Comparison of ENCODE assay signal across 14 cellular contexts in the genomic region with DNA sequence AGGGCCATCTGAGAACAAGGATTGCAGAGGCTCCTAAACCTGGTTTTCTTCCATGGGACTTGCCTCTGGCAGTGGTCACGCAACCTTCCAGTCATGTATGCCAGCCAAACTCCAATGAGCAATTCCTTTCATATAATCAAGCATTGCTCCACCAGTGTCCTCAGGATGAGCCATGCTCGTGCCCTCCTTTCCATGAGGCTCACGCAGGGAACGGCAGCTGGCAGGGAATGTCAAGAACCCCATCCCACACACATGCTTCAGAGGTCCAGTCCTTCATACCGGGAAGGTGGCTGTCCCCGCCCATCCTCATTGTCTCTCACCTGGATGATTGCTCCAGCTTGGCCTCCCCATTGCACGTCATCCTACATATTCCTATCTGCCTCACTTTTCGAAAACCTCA. TPM values are rescaled to one million over a fixed set of nuclear protein-coding genes. Genes with fewer than 3 reads are reported as not detected.
A peak's percentile ranks its signal among the peaks of the same experiment; 100 is the strongest.
DNase-seq lines count a peak whose midpoint lies in the region; ATAC-seq and TF ChIP-seq lines count a peak whose summit lies in the region.
"Had no signal": no experiment of that assay in that cellular context is flagged by ENCODE, and none has a peak within 500 bp of the region (broad histone marks: within the 10 kb centered on the region; RNA-seq: fewer than 3 reads in every experiment).

No MANE protein-coding gene starts in this region.

- no peaks in the 10 kb centered on the region for H3K36me3 Mint-ChIP-seq in activated CD8-positive, alpha-beta memory T cell treated with anti-CD3 and anti-CD28 coated beads, Interleukin-2, amount 10 ng/mL, durations not matched to agents 7 days and 5 days
- H3K36me3 Mint-ChIP-seq in osteocyte (ENCODE audit: unreplicated experiment), result no peaks in the 10 kb centered on the region
- no peaks in the 10 kb centered on the region for H3K36me3 Mint-ChIP-seq in activated naive CD8-positive, alpha-beta T cell treated with anti-CD3 and anti-CD28 coated beads, Interleukin-2, amount 50 U/mL, for 24 hours (ENCODE audit: low read depth)
- H3K36me3 Mint-ChIP-seq: CD8-positive, alpha-beta T cell had no signal

- TF ChIP-seq CTCF in osteocyte (IDR thresholded peaks at IDR 0.05), result no peak

- ATAC-seq in activated CD8-positive, alpha-beta memory T cell treated with anti-CD3 and anti-CD28 coated beads, Interleukin-2, amount 10 ng/mL, durations not matched to agents 7 days and 5 days, result no peak
- no peak for ATAC-seq in activated naive CD8-positive, alpha-beta T cell treated with anti-CD3 and anti-CD28 coated beads, Interleukin-2, amount 50 U/mL, for 24 hours
- ATAC-seq: A549; CD8-positive, alpha-beta T cell had no signal

- CTCF ChIA-PET in activated CD8-positive, alpha-beta memory T cell treated with anti-CD3 and anti-CD28 coated beads, Interleukin-2, amount 10 ng/mL, durations not matched to agents 7 days and 5 days (lab: Charles Lee), result no interaction called here

- H3K27ac Mint-ChIP-seq in activated CD8-positive, alpha-beta memory T cell treated with anti-CD3 and anti-CD28 coated beads, Interleukin-2, amount 10 ng/mL, durations not matched to agents 7 days and 5 days, result no peak overlapping the region
- H3K27ac Mint-ChIP-seq in osteocyte (ENCODE audit: unreplicated experiment), result no peak overlapping the region
- no peak overlapping the region for H3K27ac Mint-ChIP-seq in activated naive CD8-positive, alpha-beta T cell treated with anti-CD3 and anti-CD28 coated beads, Interleukin-2, amount 50 U/mL, for 24 hours
- H3K27ac Mint-ChIP-seq: B cell; CD4-positive, alpha-beta T cell; CD8-positive, alpha-beta T cell had no signal

- H3K27me3 Mint-ChIP-seq in activated CD8-positive, alpha-beta memory T cell treated with anti-CD3 and anti-CD28 coated beads, Interleukin-2, amount 10 ng/mL, durations not matched to agents 7 days and 5 days, result peaks cover 20% of the 10 kb centered on the region
- peaks cover 15% of the 10 kb centered on the region for H3K27me3 Mint-ChIP-seq in osteocyte (ENCODE audit: unreplicated experiment)
- peaks cover 15% of the 10 kb centered on the region for H3K27me3 Mint-ChIP-seq in activated naive CD8-positive, alpha-beta T cell treated with anti-CD3 and anti-CD28 coated beads, Interleukin-2, amount 50 U/mL, for 24 hours

- no peak overlapping the region for H3K4me3 Mint-ChIP-seq in activated CD8-positive, alpha-beta memory T cell treated with anti-CD3 and anti-CD28 coated beads, Interleukin-2, amount 10 ng/mL, durations not matched to agents 7 days and 5 days
- H3K4me3 Mint-ChIP-seq in osteocyte (ENCODE audit: unreplicated experiment), result no peak overlapping the region
- H3K4me3 Mint-ChIP-seq in activated naive CD8-positive, alpha-beta T cell treated with anti-CD3 and anti-CD28 coated beads, Interleukin-2, amount 50 U/mL, for 24 hours, result no peak overlapping the region
- H3K4me3 Mint-ChIP-seq: B cell; CD4-positive, alpha-beta T cell; CD8-positive, alpha-beta T cell had no signal

- DNase-seq in activated CD8-positive, alpha-beta memory T cell treated with anti-CD3 and anti-CD28 coated beads, Interleukin-2, amount 10 ng/mL, durations not matched to agents 7 days and 5 days, result peak; percentile 30
- DNase-seq in activated CD8-positive, alpha-beta memory T cell treated with anti-CD3 and anti-CD28 coated beads, Interleukin-2, amount 50 U/mL, for 4 hours, result no peak
- DNase-seq in islet precursor cell (peak; percentile 14), osteocyte (ENCODE audit: extremely low spot score, unreplicated experiment) (peak; percentile 59)
- no peak for DNase-seq in activated naive CD8-positive, alpha-beta T cell treated with anti-CD3 and anti-CD28 coated beads, Interleukin-2, amount 50 U/mL, for 24 hours
- DNase-seq: AML-193; Caco-2; Calu3; CD4-positive, alpha-beta T cell; CD8-positive, alpha-beta T cell; DMS79 treated with DMSO at 0.1 percent for 48 hours; GF-D8 had no signal

- peaks cover 3% of the 10 kb centered on the region for H3K4me1 Mint-ChIP-seq in activated CD8-positive, alpha-beta memory T cell treated with anti-CD3 and anti-CD28 coated beads, Interleukin-2, amount 10 ng/mL, durations not matched to agents 7 days and 5 days
- H3K4me1 Mint-ChIP-seq in osteocyte (ENCODE audit: unreplicated experiment), result peaks cover 12% of the 10 kb centered on the region
- H3K4me1 Mint-ChIP-seq in activated naive CD8-positive, alpha-beta T cell treated with anti-CD3 and anti-CD28 coated beads, Interleukin-2, amount 50 U/mL, for 24 hours, result peaks cover 12% of the 10 kb centered on the region

- H3K9me3 Mint-ChIP-seq in activated CD8-positive, alpha-beta memory T cell treated with anti-CD3 and anti-CD28 coated beads, Interleukin-2, amount 10 ng/mL, durations not matched to agents 7 days and 5 days (ENCODE audit: low read depth), result no peaks in the 10 kb centered on the region
- no peaks in the 10 kb centered on the region for H3K9me3 Mint-ChIP-seq in osteocyte (ENCODE audit: unreplicated experiment)
- H3K9me3 Mint-ChIP-seq in activated naive CD8-positive, alpha-beta T cell treated with anti-CD3 and anti-CD28 coated beads, Interleukin-2, amount 50 U/mL, for 24 hours, result no peaks in the 10 kb centered on the region
- H3K9me3 Mint-ChIP-seq: CD4-positive, alpha-beta T cell; CD8-positive, alpha-beta T cell had no signal

RNA-seq across cellular contexts. Expression of gene ZBTB34, which starts 13.4 kb away (rescaled TPM):
- total RNA-seq in activated CD8-positive, alpha-beta memory T cell treated with anti-CD3 and anti-CD28 coated beads, Interleukin-2, amount 10 ng/mL, durations not matched to agents 7 days and 5 days, result 1 to 10 TPM; 7.4 to 7.5 TPM
- total RNA-seq in osteocyte, result 13.9 and 14.0 TPM in 2 replicates

RNA-seq across cellular contexts. Expression of gene ZBTB43, which starts 42.2 kb away (rescaled TPM):
- total RNA-seq in activated CD8-positive, alpha-beta memory T cell treated with anti-CD3 and anti-CD28 coated beads, Interleukin-2, amount 10 ng/mL, durations not matched to agents 7 days and 5 days, result 10 to 100 TPM; 25.2 to 28.9 TPM
- 17.1 and 20.3 TPM in 2 replicates for total RNA-seq in osteocyte

Comparison
In these comparisons a context has a peak if more than half of its experiments do, and no peak if none do; other contexts are left out.
1. DNase-seq: peak in activated CD8-positive, alpha-beta memory T cell treated with anti-CD3 and anti-CD28 coated beads, Interleukin-2, amount 10 ng/mL, durations not matched to agents 7 days and 5 days (single experiment), islet precursor cell (single experiment) and osteocyte (single experiment); none in activated CD8-positive, alpha-beta memory T cell treated with anti-CD3 and anti-CD28 coated beads, Interleukin-2, amount 50 U/mL, for 4 hours (single experiment) and activated naive CD8-positive, alpha-beta T cell treated with anti-CD3 and anti-CD28 coated beads, Interleukin-2, amount 50 U/mL, for 24 hours (single experiment).